Comparison of ENCODE assay signal across 14 cellular contexts in genomic region chr2:33264766-33265165, GRCh38.
"Had no signal": no experiment of that assay in that cellular context is flagged by ENCODE, and none has a peak within 500 bp of the region (broad histone marks: within the 10 kb centered on the region; RNA-seq: fewer than 3 reads in every experiment).

No MANE protein-coding gene starts in this region.

- H3K4me3 ChIP-seq: SJSA1 had no signal

- H3K9me3 Mint-ChIP-seq: endodermal cell; T-helper 2 cell treated with Interferon-gamma antibody and Interleukin-4, amounts not matched to agents 5 μg/mL and 100 μg/mL, for 36 hours had no signal

- H3K27ac Mint-ChIP-seq: activated naive CD8-positive, alpha-beta T cell; activated T-cell treated with anti-CD3 and anti-CD28 coated beads, Interleukin-2, amount 50 U/mL, for 24 hours; endodermal cell; naive B cell; stimulated activated memory B cell treated with anti-CD40 and anti-IgM and Interleukin-4, amounts not matched to agents 10 μg/mL and 1 μg/mL and 100 μg/mL, for 72 hours; T-helper 2 cell treated with Interferon-gamma antibody and Interleukin-4, amounts not matched to agents 5 μg/mL and 100 μg/mL, for 36 hours had no signal

- H3K36me3 Mint-ChIP-seq: naive B cell; stimulated activated memory B cell treated with anti-CD40 and anti-IgM and Interleukin-4, amounts not matched to agents 10 μg/mL and 1 μg/mL and 100 μg/mL, for 72 hours had no signal

- H3K27ac ChIP-seq: SJSA1 had no signal

- DNase-seq: activated CD4-positive, alpha-beta T cell treated with anti-CD3 and anti-CD28 coated beads, Interleukin-2, amount 50 U/mL, for 4 hours; activated gamma-delta T cell; activated T-cell treated with anti-CD3 and anti-CD28 coated beads, Interleukin-2, amount 50 U/mL, for 24 hours; cerebellar nuclear complex; endodermal cell; naive B cell; posterior cingulate gyrus; small intestine; SW 1271 had no signal

- ATAC-seq: activated CD4-positive, CD25-positive, alpha-beta regulatory T cell treated with anti-CD3 and anti-CD28 coated beads, Interleukin-2, amount 50 U/mL, for 24 hours; stimulated activated memory B cell treated with anti-CD40 and anti-IgM and Interleukin-4, amounts not matched to agents 10 μg/mL and 1 μg/mL and 100 μg/mL, for 72 hours had no signal

- H3K36me3 ChIP-seq: SJSA1 had no signal

- H3K27me3 ChIP-seq: SJSA1 had no signal

- H3K4me1 ChIP-seq: SJSA1 had no signal

- H3K9me3 ChIP-seq: SJSA1 had no signal

- H3K4me3 Mint-ChIP-seq: activated naive CD8-positive, alpha-beta T cell; activated T-cell treated with anti-CD3 and anti-CD28 coated beads, Interleukin-2, amount 50 U/mL, for 24 hours; endodermal cell; naive B cell; stimulated activated memory B cell treated with anti-CD40 and anti-IgM and Interleukin-4, amounts not matched to agents 10 μg/mL and 1 μg/mL and 100 μg/mL, for 72 hours; T-helper 2 cell treated with Interferon-gamma antibody and Interleukin-4, amounts not matched to agents 5 μg/mL and 100 μg/mL, for 36 hours had no signal

- H3K4me1 Mint-ChIP-seq: endodermal cell; stimulated activated memory B cell treated with anti-CD40 and anti-IgM and Interleukin-4, amounts not matched to agents 10 μg/mL and 1 μg/mL and 100 μg/mL, for 72 hours had no signal
